3 cellular contexts compared by ENCODE assay signal in genomic region chr5:771087-771870, GRCh38. TPM values are rescaled to one million over a fixed set of nuclear protein-coding genes. Genes with fewer than 3 reads are reported as not detected.
"Had no signal": no experiment of that assay in that cellular context is flagged by ENCODE, and none has a peak within 500 bp of the region (broad histone marks: within the 10 kb centered on the region; RNA-seq: fewer than 3 reads in every experiment).

No MANE protein-coding gene starts in this region.

RNA-seq across cellular contexts. Expression of gene ZDHHC11B, which starts 13.2 kb away (rescaled TPM):
- total RNA-seq: activated naive CD4-positive, alpha-beta T cell treated with anti-CD3 and anti-CD28 coated beads for 36 hours; lung microvascular endothelial cell; osteocyte had no signal
